ENCODE assay signal across 24 cellular contexts in genomic region chr9:21450733-21451394, GRCh38. TPM values are rescaled to one million over a fixed set of nuclear protein-coding genes. Genes with fewer than 3 reads are reported as not detected.
"Had no signal": no experiment of that assay in that cellular context is flagged by ENCODE, and none has a peak within 500 bp of the region (broad histone marks: within the 10 kb centered on the region; RNA-seq: fewer than 3 reads in every experiment).

No MANE protein-coding gene starts in this region.

- H3K4me1 ChIP-seq: colonic mucosa, esophagus squamous epithelium, left ventricle myocardium inferior, tibial artery, uterus had no signal

- H3K27me3 Mint-ChIP-seq: activated T-helper 17 cell treated with anti-CD3 and anti-CD28 coated beads, Interleukin-2, amount 50 U/mL, for 72 hours had no signal

- H3K27ac Mint-ChIP-seq: activated naive CD8-positive, alpha-beta T cell treated with anti-CD3 and anti-CD28 coated beads, Interleukin-2, amount 50 U/mL, for 24 hours; activated T-helper 17 cell treated with anti-CD3 and anti-CD28 coated beads, Interleukin-2, amount 50 U/mL, for 72 hours; memory B cell; natural killer cell treated with Interleukin-12 subunit alpha and Interleukin-12 subunit beta and Interleukin-15 and Interleukin-18, amount 100 ng/mL, for 72 hours had no signal

- ATAC-seq: activated naive CD8-positive, alpha-beta T cell treated with anti-CD3 and anti-CD28 coated beads, Interleukin-2, amount 50 U/mL, for 24 hours; activated T-helper 17 cell treated with anti-CD3 and anti-CD28 coated beads, Interleukin-2, amount 50 U/mL, for 72 hours; natural killer cell treated with Interleukin-12 subunit alpha and Interleukin-12 subunit beta and Interleukin-15 and Interleukin-18, amount 100 ng/mL, for 72 hours had no signal

- H3K27ac ChIP-seq: cardiac muscle cell, colonic mucosa, esophagus squamous epithelium, left ventricle myocardium inferior, tibial artery, uterus had no signal

- H3K4me3 Mint-ChIP-seq: activated naive CD8-positive, alpha-beta T cell treated with anti-CD3 and anti-CD28 coated beads, Interleukin-2, amount 50 U/mL, for 24 hours; activated T-helper 17 cell treated with anti-CD3 and anti-CD28 coated beads, Interleukin-2, amount 50 U/mL, for 72 hours; memory B cell; natural killer cell treated with Interleukin-12 subunit alpha and Interleukin-12 subunit beta and Interleukin-15 and Interleukin-18, amount 100 ng/mL, for 72 hours had no signal

- H3K27me3 ChIP-seq: cardiac muscle cell, colonic mucosa, tibial artery, uterus had no signal

- H3K36me3 ChIP-seq: cardiac muscle cell, colonic mucosa, esophagus squamous epithelium, left ventricle myocardium inferior, tibial artery, uterus had no signal

- DNase-seq: activated CD4-positive, alpha-beta T cell treated with anti-CD3 and anti-CD28 coated beads for 1 hour; activated CD4-positive, alpha-beta T cell treated with anti-CD3 and anti-CD28 coated beads, Interleukin-2, amount 50 U/mL, for 4 hours; activated naive CD4-positive, alpha-beta T cell treated with Interleukin-2 at 50 U/mL for 16 hours; activated naive CD8-positive, alpha-beta T cell treated with anti-CD3 and anti-CD28 coated beads, Interleukin-2, amount 50 U/mL, for 24 hours; colonic mucosa; effector CD8-positive, alpha-beta T cell; esophagus squamous epithelium; hippocampal formation; left ventricle myocardium inferior; posterior cingulate gyrus; small intestine; stimulated activated CD4-positive, alpha-beta T cell treated with anti-CD3 and anti-CD28 coated beads, Interleukin-4, amount 100 ng/mL, for 24 hours; stimulated activated naive CD4-positive, alpha-beta T cell; tibial artery; uterus had no signal

- H3K36me3 Mint-ChIP-seq: memory B cell; natural killer cell treated with Interleukin-12 subunit alpha and Interleukin-12 subunit beta and Interleukin-15 and Interleukin-18, amount 100 ng/mL, for 72 hours had no signal

- H3K4me1 Mint-ChIP-seq: activated T-helper 17 cell treated with anti-CD3 and anti-CD28 coated beads, Interleukin-2, amount 50 U/mL, for 72 hours; memory B cell had no signal

- H3K9me3 Mint-ChIP-seq: activated naive CD8-positive, alpha-beta T cell treated with anti-CD3 and anti-CD28 coated beads, Interleukin-2, amount 50 U/mL, for 24 hours; activated T-helper 17 cell treated with anti-CD3 and anti-CD28 coated beads, Interleukin-2, amount 50 U/mL, for 72 hours; memory B cell; natural killer cell treated with Interleukin-12 subunit alpha and Interleukin-12 subunit beta and Interleukin-15 and Interleukin-18, amount 100 ng/mL, for 72 hours had no signal

- H3K4me3 ChIP-seq: cardiac muscle cell, colonic mucosa, esophagus squamous epithelium, left ventricle myocardium inferior, tibial artery, uterus had no signal

- H3K9me3 ChIP-seq: colonic mucosa, esophagus squamous epithelium, left ventricle myocardium inferior, tibial artery, uterus had no signal

RNA-seq across cellular contexts. Expression of gene IFNA1, which starts 10.6 kb away (rescaled TPM):
- total RNA-seq: activated T-helper 17 cell treated with anti-CD3 and anti-CD28 coated beads, Interleukin-2, amount 50 U/mL, for 72 hours; astrocyte; cardiac muscle cell; colonic mucosa; endothelial cell of umbilical vein; esophagus squamous epithelium; glomerular endothelial cell; kidney epithelial cell; left ventricle myocardium inferior; natural killer cell treated with Interleukin-12 subunit alpha and Interleukin-12 subunit beta and Interleukin-15 and Interleukin-18, amount 100 ng/mL, for 72 hours; subcutaneous adipose tissue; uterus had no signal
- polyA plus RNA-seq: cardiac muscle cell, endothelial cell of umbilical vein, small intestine had no signal

RNA-seq across cellular contexts. Expression of gene IFNE, which starts 31.2 kb away (rescaled TPM):
- total RNA-seq: activated T-helper 17 cell treated with anti-CD3 and anti-CD28 coated beads, Interleukin-2, amount 50 U/mL, for 72 hours; cardiac muscle cell; colonic mucosa; left ventricle myocardium inferior; natural killer cell treated with Interleukin-12 subunit alpha and Interleukin-12 subunit beta and Interleukin-15 and Interleukin-18, amount 100 ng/mL, for 72 hours; subcutaneous adipose tissue had no signal
- polyA plus RNA-seq: cardiac muscle cell had no signal

RNA-seq across cellular contexts. Expression of gene IFNA8, which starts 41.9 kb away (rescaled TPM):
- total RNA-seq: activated T-helper 17 cell treated with anti-CD3 and anti-CD28 coated beads, Interleukin-2, amount 50 U/mL, for 72 hours; astrocyte; cardiac muscle cell; colonic mucosa; endothelial cell of umbilical vein; esophagus squamous epithelium; glomerular endothelial cell; kidney epithelial cell; left ventricle myocardium inferior; natural killer cell treated with Interleukin-12 subunit alpha and Interleukin-12 subunit beta and Interleukin-15 and Interleukin-18, amount 100 ng/mL, for 72 hours; subcutaneous adipose tissue; uterus had no signal
- polyA plus RNA-seq: cardiac muscle cell, endothelial cell of umbilical vein, small intestine had no signal
